15 cellular contexts compared by ENCODE assay signal in the genomic region with DNA sequence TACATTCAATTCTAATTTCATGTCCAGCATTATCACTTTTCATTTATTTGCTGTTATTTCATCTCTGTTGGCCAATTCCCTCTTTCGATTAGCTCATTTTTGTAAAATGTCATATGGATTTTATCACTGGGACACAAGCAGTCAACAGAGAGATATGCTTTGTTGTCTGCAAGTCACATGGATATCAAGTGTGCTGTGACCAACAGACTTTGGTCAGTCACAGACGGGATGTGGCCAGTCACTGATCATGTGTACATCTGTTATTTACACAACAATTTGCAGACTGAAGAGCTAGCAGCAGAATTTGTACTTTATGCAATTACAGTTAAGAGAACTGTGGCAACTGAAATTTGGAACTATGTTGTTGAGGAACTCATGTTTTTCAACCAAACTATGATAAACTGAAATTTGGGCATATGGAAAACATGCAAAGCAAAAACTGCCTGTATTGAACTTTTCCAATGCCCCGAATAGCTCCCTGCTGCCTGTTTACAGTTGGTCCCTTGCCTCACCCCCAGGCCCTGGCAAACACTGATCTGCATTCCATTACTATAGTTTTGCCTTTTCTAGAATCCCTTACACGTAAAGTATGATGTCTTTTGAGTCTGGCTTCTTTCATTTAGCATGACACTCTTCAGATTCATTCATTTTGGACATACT.
DNase-seq lines count a peak whose midpoint lies in the region; ATAC-seq and TF ChIP-seq lines count a peak whose summit lies in the region.
"Had no signal": no experiment of that assay in that cellular context is flagged by ENCODE, and none has a peak within 500 bp of the region (broad histone marks: within the 10 kb centered on the region; RNA-seq: fewer than 3 reads in every experiment).

No MANE protein-coding gene starts in this region.

- H3K9me3 Mint-ChIP-seq in HFFc6 = no peaks in the 10 kb centered on the region
- H3K9me3 Mint-ChIP-seq: activated CD4-positive, alpha-beta memory T cell treated with anti-CD3 and anti-CD28 coated beads for 36 hours; activated naive CD8-positive, alpha-beta T cell treated with anti-CD3 and anti-CD28 coated beads, Interleukin-2, amount 10 ng/mL, durations not matched to agents 7 days and 5 days had no signal

- intact Hi-C loops in left lung (cut with DNase I) = no loop called here

- H3K4me3 Mint-ChIP-seq in HFFc6 = no peak overlapping the region
- H3K4me3 Mint-ChIP-seq: activated CD4-positive, alpha-beta memory T cell treated with anti-CD3 and anti-CD28 coated beads for 36 hours; activated naive CD8-positive, alpha-beta T cell treated with anti-CD3 and anti-CD28 coated beads, Interleukin-2, amount 10 ng/mL, durations not matched to agents 7 days and 5 days had no signal

- no peaks in the 10 kb centered on the region for H3K4me1 ChIP-seq in left lung

- 0 out of 2 replicates have a peak overlapping the region, but pooled peaks have one; percentile 4 for H3K27ac Mint-ChIP-seq in HFFc6
- H3K27ac Mint-ChIP-seq: activated CD4-positive, alpha-beta memory T cell treated with anti-CD3 and anti-CD28 coated beads for 36 hours; activated naive CD8-positive, alpha-beta T cell treated with anti-CD3 and anti-CD28 coated beads, Interleukin-2, amount 10 ng/mL, durations not matched to agents 7 days and 5 days had no signal

- peaks cover 58% of the 10 kb centered on the region for H3K4me1 Mint-ChIP-seq in HFFc6 (ENCODE audit: low read depth)
- H3K4me1 Mint-ChIP-seq: activated naive CD8-positive, alpha-beta T cell treated with anti-CD3 and anti-CD28 coated beads, Interleukin-2, amount 10 ng/mL, durations not matched to agents 7 days and 5 days had no signal

- H3K36me3 Mint-ChIP-seq in HFFc6 (ENCODE audit: low read depth) = no peaks in the 10 kb centered on the region
- H3K36me3 Mint-ChIP-seq: activated CD4-positive, alpha-beta memory T cell treated with anti-CD3 and anti-CD28 coated beads for 36 hours; activated naive CD8-positive, alpha-beta T cell treated with anti-CD3 and anti-CD28 coated beads, Interleukin-2, amount 10 ng/mL, durations not matched to agents 7 days and 5 days had no signal

- H3K27ac ChIP-seq in left lung = no peak overlapping the region
- H3K27ac ChIP-seq: lower lobe of right lung had no signal

- peak; percentile 52 for ATAC-seq in SK-N-SH treated with all-trans-retinoic acid at 6 μM for 48 hours
- no peak for ATAC-seq in omental fat pad (ENCODE audit: low FRiP score)
- no peak for ATAC-seq in left lung
- ATAC-seq: lower lobe of right lung had no signal

- TF ChIP-seq CTCF in HFFc6 (IDR thresholded peaks at IDR 0.05) = no peak
- TF ChIP-seq CTCF in omental fat pad (IDR thresholded peaks at IDR 0.05) = no peak
- no peak for TF ChIP-seq CTCF in left lung (IDR thresholded peaks at IDR 0.05)

- H3K36me3 ChIP-seq in left lung = no peaks in the 10 kb centered on the region
- H3K36me3 ChIP-seq: lower lobe of right lung had no signal

- no peaks in the 10 kb centered on the region for H3K9me3 ChIP-seq in left lung
- H3K9me3 ChIP-seq: lower lobe of right lung had no signal

- H3K4me3 ChIP-seq in left lung = no peak overlapping the region
- H3K4me3 ChIP-seq: lower lobe of right lung had no signal

- H3K27me3 Mint-ChIP-seq in HFFc6 (ENCODE audit: insufficient read depth) = no peaks in the 10 kb centered on the region; the same call in 1 of the 2 replicates

- H3K27me3 ChIP-seq in left lung = no peaks in the 10 kb centered on the region

- DNase-seq in HFFc6 = no peak
- peak; percentile 51 for DNase-seq in inferior parietal cortex (ENCODE audit: extremely low spot score)
- peak; percentile 71 for DNase-seq in superior temporal gyrus (ENCODE audit: extremely low spot score)
- DNase-seq in omental fat pad (ENCODE audit: low spot score) = no peak
- no peak for DNase-seq in NCI-H1436 treated with DMSO at 0.1 percent for 48 hours (lab: John Stamatoyannopoulos, UW)
- DNase-seq in left lung = no peak
- DNase-seq: activated CD4-positive, alpha-beta memory T cell treated with anti-CD3 and anti-CD28 coated beads for 36 hours; activated naive CD8-positive, alpha-beta T cell treated with anti-CD3 and anti-CD28 coated beads, Interleukin-2, amount 10 ng/mL, durations not matched to agents 7 days and 5 days; activated T-cell treated with anti-CD3 and anti-CD28 coated beads, Interleukin-2, amount 50 U/mL, for 48 hours; effector memory CD4-positive, alpha-beta T cell; lower lobe of right lung; NCI-H1105; NCI-H2171 treated with DMSO at 0.1 percent for 48 hours; stimulated activated CD4-positive, alpha-beta T cell treated with anti-CD3 and anti-CD28 coated beads, Interleukin-2, amount 100 ng/mL, for 24 hours had no signal

TF ChIP-seq in SK-N-SH treated with all-trans-retinoic acid at 6 μM for 48 hours, 23 proteins besides CTCF, POLR2A, EP300 and RAD21:
- TF ChIP-seq ZC3H10 (CRISPR knock-in tag; IDR thresholded peaks at IDR 0.05) (no peak), ESRRG (CRISPR knock-in tag; IDR thresholded peaks at IDR 0.05) (no peak), ZNF8 (CRISPR knock-in tag; IDR thresholded peaks at IDR 0.05) (no peak), BACH2 (CRISPR knock-in tag; IDR thresholded peaks at IDR 0.05; ENCODE audit: borderline replicate concordance) (no peak), ZFP3 (CRISPR knock-in tag; IDR thresholded peaks at IDR 0.05) (no peak), ISL1 (CRISPR knock-in tag; IDR thresholded peaks at IDR 0.05) (no peak), TCF4 (CRISPR knock-in tag; IDR thresholded peaks at IDR 0.05; ENCODE audit: borderline replicate concordance) (no peak), OSR1 (CRISPR knock-in tag; IDR thresholded peaks at IDR 0.05) (no peak), CSDC2 (CRISPR knock-in tag; IDR thresholded peaks at IDR 0.05) (no peak), ZNF565 (CRISPR knock-in tag; conservative IDR thresholded peaks at IDR 0.05; ENCODE audit: low read depth) (no peak)
- TF ChIP-seq, protein P1, sequence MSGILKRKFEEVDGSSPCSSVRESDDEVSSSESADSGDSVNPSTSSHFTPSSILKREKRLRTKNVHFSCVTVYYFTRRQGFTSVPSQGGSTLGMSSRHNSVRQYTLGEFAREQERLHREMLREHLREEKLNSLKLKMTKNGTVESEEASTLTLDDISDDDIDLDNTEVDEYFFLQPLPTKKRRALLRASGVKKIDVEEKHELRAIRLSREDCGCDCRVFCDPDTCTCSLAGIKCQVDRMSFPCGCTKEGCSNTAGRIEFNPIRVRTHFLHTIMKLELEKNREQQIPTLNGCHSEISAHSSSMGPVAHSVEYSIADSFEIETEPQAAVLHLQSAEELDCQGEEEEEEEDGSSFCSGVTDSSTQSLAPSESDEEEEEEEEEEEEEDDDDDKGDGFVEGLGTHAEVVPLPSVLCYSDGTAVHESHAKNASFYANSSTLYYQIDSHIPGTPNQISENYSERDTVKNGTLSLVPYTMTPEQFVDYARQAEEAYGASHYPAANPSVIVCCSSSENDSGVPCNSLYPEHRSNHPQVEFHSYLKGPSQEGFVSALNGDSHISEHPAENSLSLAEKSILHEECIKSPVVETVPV (CRISPR knock-in tag; IDR thresholded peaks at IDR 0.05) = no peak
- TF ChIP-seq, protein P2, sequence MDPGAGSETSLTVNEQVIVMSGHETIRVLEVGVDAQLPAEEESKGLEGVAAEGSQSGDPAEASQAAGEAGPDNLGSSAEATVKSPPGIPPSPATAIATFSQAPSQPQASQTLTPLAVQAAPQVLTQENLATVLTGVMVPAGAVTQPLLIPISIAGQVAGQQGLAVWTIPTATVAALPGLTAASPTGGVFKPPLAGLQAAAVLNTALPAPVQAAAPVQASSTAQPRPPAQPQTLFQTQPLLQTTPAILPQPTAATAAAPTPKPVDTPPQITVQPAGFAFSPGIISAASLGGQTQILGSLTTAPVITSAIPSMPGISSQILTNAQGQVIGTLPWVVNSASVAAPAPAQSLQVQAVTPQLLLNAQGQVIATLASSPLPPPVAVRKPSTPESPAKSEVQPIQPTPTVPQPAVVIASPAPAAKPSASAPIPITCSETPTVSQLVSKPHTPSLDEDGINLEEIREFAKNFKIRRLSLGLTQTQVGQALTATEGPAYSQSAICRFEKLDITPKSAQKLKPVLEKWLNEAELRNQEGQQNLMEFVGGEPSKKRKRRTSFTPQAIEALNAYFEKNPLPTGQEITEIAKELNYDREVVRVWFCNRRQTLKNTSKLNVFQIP (CRISPR knock-in tag; IDR thresholded peaks at IDR 0.05; ENCODE audit: borderline replicate concordance, low read depth) = no peak
- TF ChIP-seq, protein P3, sequence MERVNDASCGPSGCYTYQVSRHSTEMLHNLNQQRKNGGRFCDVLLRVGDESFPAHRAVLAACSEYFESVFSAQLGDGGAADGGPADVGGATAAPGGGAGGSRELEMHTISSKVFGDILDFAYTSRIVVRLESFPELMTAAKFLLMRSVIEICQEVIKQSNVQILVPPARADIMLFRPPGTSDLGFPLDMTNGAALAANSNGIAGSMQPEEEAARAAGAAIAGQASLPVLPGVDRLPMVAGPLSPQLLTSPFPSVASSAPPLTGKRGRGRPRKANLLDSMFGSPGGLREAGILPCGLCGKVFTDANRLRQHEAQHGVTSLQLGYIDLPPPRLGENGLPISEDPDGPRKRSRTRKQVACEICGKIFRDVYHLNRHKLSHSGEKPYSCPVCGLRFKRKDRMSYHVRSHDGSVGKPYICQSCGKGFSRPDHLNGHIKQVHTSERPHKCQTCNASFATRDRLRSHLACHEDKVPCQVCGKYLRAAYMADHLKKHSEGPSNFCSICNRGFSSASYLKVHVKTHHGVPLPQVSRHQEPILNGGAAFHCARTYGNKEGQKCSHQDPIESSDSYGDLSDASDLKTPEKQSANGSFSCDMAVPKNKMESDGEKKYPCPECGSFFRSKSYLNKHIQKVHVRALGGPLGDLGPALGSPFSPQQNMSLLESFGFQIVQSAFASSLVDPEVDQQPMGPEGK (CRISPR knock-in tag; IDR thresholded peaks at IDR 0.05; ENCODE audit: borderline replicate concordance) = no peak
TF ChIP-seq in SK-N-SH treated with all-trans-retinoic acid at 6 μM for 48 hours: peak in this region for 0.

Comparison
In these comparisons a context has a peak if more than half of its experiments do, and no peak if none do; other contexts are left out.
1. DNase-seq: peak in inferior parietal cortex (single experiment) and superior temporal gyrus (single experiment); none in HFFc6 (single experiment), omental fat pad (single experiment), NCI-H1436 treated with DMSO at 0.1 percent for 48 hours (single experiment) and left lung (0 of 2).